ENCODE assay signal across 22 cellular contexts in the genomic region with DNA sequence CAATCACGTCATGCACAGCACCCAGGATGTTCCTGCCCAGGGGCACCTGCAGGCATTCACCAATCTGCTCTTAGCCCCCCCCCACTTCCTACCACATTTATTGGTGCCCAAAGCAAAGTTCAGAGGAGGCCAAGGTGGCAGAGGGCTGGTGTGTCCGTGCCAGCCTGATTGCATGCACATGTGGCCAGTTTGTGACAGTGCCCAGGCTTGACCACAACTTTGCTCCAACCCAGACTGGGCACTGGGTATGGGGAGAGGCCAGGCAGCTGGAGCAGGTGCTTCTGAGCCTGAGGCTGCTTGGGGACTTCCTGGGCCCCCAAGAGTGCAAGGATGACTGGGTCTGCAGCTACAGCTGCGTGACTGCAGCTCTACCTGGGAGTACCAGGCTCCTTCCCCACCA.
DNase-seq lines count a peak whose midpoint lies in the region; ATAC-seq and TF ChIP-seq lines count a peak whose summit lies in the region.
"Had no signal": no experiment of that assay in that cellular context is flagged by ENCODE, and none has a peak within 500 bp of the region (broad histone marks: within the 10 kb centered on the region; RNA-seq: fewer than 3 reads in every experiment).

No MANE protein-coding gene starts in this region.

- no peak for TF ChIP-seq CTCF in upper lobe of left lung (IDR thresholded peaks at IDR 0.05)

- no peaks in the 10 kb centered on the region for H4K20me1 ChIP-seq in BLaER1

- H3K27me3 ChIP-seq in BLaER1 = no peaks in the 10 kb centered on the region
- H3K27me3 ChIP-seq in upper lobe of left lung = no peaks in the 10 kb centered on the region
- no peaks in the 10 kb centered on the region for H3K27me3 ChIP-seq in aorta (ENCODE audit: control insufficient read depth in 1 of 2, insufficient read depth in 2 of 2, low read length in 1 of 2)

- H3K4me3 Mint-ChIP-seq in stimulated activated effector memory CD8-positive, alpha-beta T cell treated with anti-CD3 and anti-CD28 coated beads, Interleukin-12 subunit alpha, Interleukin-12 subunit beta, amount 100 ng/mL, for 72 hours = no peak overlapping the region
- H3K4me3 Mint-ChIP-seq in activated naive CD8-positive, alpha-beta T cell treated with anti-CD3 and anti-CD28 coated beads, Interleukin-2, amount 50 U/mL, for 24 hours = no peak overlapping the region
- H3K4me3 Mint-ChIP-seq: B cell; CD14-positive monocyte; CD4-positive, alpha-beta memory T cell; CD4-positive, CD25-positive, alpha-beta regulatory T cell; CD8-positive, alpha-beta memory T cell had no signal

- DNase-seq in stimulated activated effector memory CD8-positive, alpha-beta T cell treated with anti-CD3 and anti-CD28 coated beads, Interleukin-12 subunit alpha, Interleukin-12 subunit beta, amount 100 ng/mL, for 72 hours (ENCODE audit: low spot score in 2 of 2) = no peak
- peak in 1 of 2 donors; percentile 23 for DNase-seq in upper lobe of left lung
- DNase-seq in aorta = no peak
- no peak for DNase-seq in activated naive CD8-positive, alpha-beta T cell treated with anti-CD3 and anti-CD28 coated beads, Interleukin-2, amount 50 U/mL, for 24 hours
- DNase-seq in DMS79 treated with DMSO at 0.1 percent for 48 hours (lab: John Stamatoyannopoulos, UW) = no peak
- DNase-seq: AML-193; C1 segment of cervical spinal cord; CD4-positive, alpha-beta memory T cell; CD4-positive, CD25-positive, alpha-beta regulatory T cell; CD8-positive, alpha-beta memory T cell; COR-L47; DMS 273 treated with DMSO at 0.1 percent for 48 hours; DMS153; DMS53; DMS79; GF-D8 had no signal

- TF ChIP-seq POLR2A in upper lobe of left lung (IDR thresholded peaks at IDR 0.05) = no peak

- H3K4me1 Mint-ChIP-seq in stimulated activated effector memory CD8-positive, alpha-beta T cell treated with anti-CD3 and anti-CD28 coated beads, Interleukin-12 subunit alpha, Interleukin-12 subunit beta, amount 100 ng/mL, for 72 hours = no peaks in the 10 kb centered on the region
- no peaks in the 10 kb centered on the region for H3K4me1 Mint-ChIP-seq in activated naive CD8-positive, alpha-beta T cell treated with anti-CD3 and anti-CD28 coated beads, Interleukin-2, amount 50 U/mL, for 24 hours
- H3K4me1 Mint-ChIP-seq: B cell; CD14-positive monocyte; CD4-positive, alpha-beta memory T cell; CD4-positive, CD25-positive, alpha-beta regulatory T cell; CD8-positive, alpha-beta memory T cell had no signal

- no peak overlapping the region for H3K4me3 ChIP-seq in BLaER1
- no peak overlapping the region for H3K4me3 ChIP-seq in upper lobe of left lung
- no peak overlapping the region for H3K4me3 ChIP-seq in aorta (ENCODE audit: low read length in 2 of 2)
- H3K4me3 ChIP-seq: A549 had no signal

- H3K36me3 ChIP-seq in BLaER1 (no peaks in the 10 kb centered on the region), upper lobe of left lung (no peaks in the 10 kb centered on the region), aorta (ENCODE audit: control insufficient read depth in 1 of 2, insufficient read depth in 2 of 2, low read length in 1 of 2) (no peaks in the 10 kb centered on the region)

- peaks cover 21% of the 10 kb centered on the region for H3K9me3 Mint-ChIP-seq in stimulated activated effector memory CD8-positive, alpha-beta T cell treated with anti-CD3 and anti-CD28 coated beads, Interleukin-12 subunit alpha, Interleukin-12 subunit beta, amount 100 ng/mL, for 72 hours
- H3K9me3 Mint-ChIP-seq in activated naive CD8-positive, alpha-beta T cell treated with anti-CD3 and anti-CD28 coated beads, Interleukin-2, amount 50 U/mL, for 24 hours = peaks cover 10% of the 10 kb centered on the region

- intact Hi-C loops in aorta (cut with DNase I) = no loop called here

- no peak for TF ChIP-seq EP300 in upper lobe of left lung (IDR thresholded peaks at IDR 0.05)

- H3K27ac ChIP-seq in BLaER1 (no peak overlapping the region), upper lobe of left lung (no peak overlapping the region), aorta (ENCODE audit: low read depth in 1 of 2, low read length in 2 of 2) (no peak overlapping the region)
- H3K27ac ChIP-seq: 22Rv1, A549 had no signal

- no peaks in the 10 kb centered on the region for H3K27me3 Mint-ChIP-seq in activated naive CD8-positive, alpha-beta T cell treated with anti-CD3 and anti-CD28 coated beads, Interleukin-2, amount 50 U/mL, for 24 hours
- H3K27me3 Mint-ChIP-seq: B cell; CD4-positive, alpha-beta memory T cell; CD4-positive, CD25-positive, alpha-beta regulatory T cell; CD8-positive, alpha-beta memory T cell had no signal

- no peak overlapping the region for H3K27ac Mint-ChIP-seq in stimulated activated effector memory CD8-positive, alpha-beta T cell treated with anti-CD3 and anti-CD28 coated beads, Interleukin-12 subunit alpha, Interleukin-12 subunit beta, amount 100 ng/mL, for 72 hours
- no peak overlapping the region for H3K27ac Mint-ChIP-seq in activated naive CD8-positive, alpha-beta T cell treated with anti-CD3 and anti-CD28 coated beads, Interleukin-2, amount 50 U/mL, for 24 hours
- H3K27ac Mint-ChIP-seq: B cell; CD14-positive monocyte; CD4-positive, alpha-beta memory T cell; CD4-positive, CD25-positive, alpha-beta regulatory T cell; CD8-positive, alpha-beta memory T cell had no signal

- H3K9me3 ChIP-seq in BLaER1 (peaks cover 17% of the 10 kb centered on the region), upper lobe of left lung (no peaks in the 10 kb centered on the region), aorta (ENCODE audit: control insufficient read depth, low read length) (no peaks in the 10 kb centered on the region)
- H3K9me3 ChIP-seq: A549 had no signal

- peak overlapping the region; percentile 28; the same call in 1 of the 2 replicates for H3K4me2 ChIP-seq in BLaER1
- H3K4me2 ChIP-seq: A549 had no signal

- no peaks in the 10 kb centered on the region for H3K36me3 Mint-ChIP-seq in stimulated activated effector memory CD8-positive, alpha-beta T cell treated with anti-CD3 and anti-CD28 coated beads, Interleukin-12 subunit alpha, Interleukin-12 subunit beta, amount 100 ng/mL, for 72 hours
- no peaks in the 10 kb centered on the region for H3K36me3 Mint-ChIP-seq in activated naive CD8-positive, alpha-beta T cell treated with anti-CD3 and anti-CD28 coated beads, Interleukin-2, amount 50 U/mL, for 24 hours (ENCODE audit: low read depth)
- H3K36me3 Mint-ChIP-seq: CD14-positive monocyte; CD4-positive, alpha-beta memory T cell; CD4-positive, CD25-positive, alpha-beta regulatory T cell; CD8-positive, alpha-beta memory T cell had no signal

- ATAC-seq in stimulated activated effector memory CD8-positive, alpha-beta T cell treated with anti-CD3 and anti-CD28 coated beads, Interleukin-12 subunit alpha, Interleukin-12 subunit beta, amount 100 ng/mL, for 72 hours = peak; percentile 36
- ATAC-seq in upper lobe of left lung (ENCODE audit: low FRiP score in 2 of 2) = peak; percentile 24 to 62
- peak; percentile 22 for ATAC-seq in aorta (ENCODE audit: low FRiP score)
- no peak for ATAC-seq in GM21737 (IDR thresholded peaks at IDR 0.05; ENCODE audit: unreplicated experiment)
- ATAC-seq in activated naive CD8-positive, alpha-beta T cell treated with anti-CD3 and anti-CD28 coated beads, Interleukin-2, amount 50 U/mL, for 24 hours = no peak
- ATAC-seq: A549 had no signal

- 71 to 100% methylated on average over 1 to 3 of the region's 3 CpGs for WGBS in upper lobe of left lung, 2 donors
- WGBS in aorta, 2 donors = 66 to 86% methylated on average over 3 of the region's 3 CpGs

- H3K4me1 ChIP-seq in BLaER1 = peaks cover 6% of the 10 kb centered on the region
- H3K4me1 ChIP-seq in upper lobe of left lung = no peaks in the 10 kb centered on the region
- H3K4me1 ChIP-seq in aorta (ENCODE audit: control insufficient read depth in 1 of 2, insufficient read depth in 2 of 2, low read length in 2 of 2) = no peaks in the 10 kb centered on the region
- H3K4me1 ChIP-seq: A549 had no signal

- no peak overlapping the region for H3K9ac ChIP-seq in BLaER1

Comparison
In these comparisons a context has a peak if more than half of its experiments do, and no peak if none do; other contexts are left out.
1. ATAC-seq: peak in stimulated activated effector memory CD8-positive, alpha-beta T cell treated with anti-CD3 and anti-CD28 coated beads, Interleukin-12 subunit alpha, Interleukin-12 subunit beta, amount 100 ng/mL, for 72 hours (single experiment), upper lobe of left lung (2 of 2) and aorta (single experiment); none in GM21737 (single experiment) and activated naive CD8-positive, alpha-beta T cell treated with anti-CD3 and anti-CD28 coated beads, Interleukin-2, amount 50 U/mL, for 24 hours (single experiment).